ENCODE assay signal across 16 cellular contexts in genomic region chr12:124046206-124046740, GRCh38.
"Had no signal": no experiment of that assay in that cellular context is flagged by ENCODE, and none has a peak within 500 bp of the region (broad histone marks: within the 10 kb centered on the region; RNA-seq: fewer than 3 reads in every experiment).

No MANE protein-coding gene starts in this region.

- DNase-seq: activated CD4-positive, alpha-beta T cell treated with anti-CD3 and anti-CD28 coated beads, Interleukin-2, amount 10 ng/mL, durations not matched to agents 24 days and 14 days; activated CD8-positive, alpha-beta memory T cell treated with anti-CD3 and anti-CD28 coated beads, Interleukin-2, amount 50 U/mL, for 4 hours; activated CD8-positive, alpha-beta T cell treated with anti-CD3 and anti-CD28 coated beads, Interleukin-2, amount 10 ng/mL, durations not matched to agents 7 days and 5 days; activated effector memory CD4-positive, alpha-beta T cell treated with anti-CD3 and anti-CD28 coated beads, Interleukin-2, amount 50 U/mL, for 16 hours; activated T-cell treated with anti-CD3 and anti-CD28 coated beads, Interleukin-2, amount 50 U/mL, for 48 hours; brain microvascular endothelial cell; kidney glomerular epithelial cell; naive B cell; retina; stimulated activated naive CD4-positive, alpha-beta T cell treated with Interleukin-2 at 50 U/mL for 16 hours; T-helper 17 cell; upper lobe of left lung had no signal

- H3K27ac Mint-ChIP-seq: activated CD4-positive, alpha-beta T cell treated with anti-CD3 and anti-CD28 coated beads, Interleukin-2, amount 10 ng/mL, durations not matched to agents 24 days and 14 days; activated CD8-positive, alpha-beta T cell treated with anti-CD3 and anti-CD28 coated beads, Interleukin-2, amount 10 ng/mL, durations not matched to agents 7 days and 5 days; activated naive CD8-positive, alpha-beta T cell; naive B cell; T-helper 17 cell had no signal

- FAIRE-seq: endometrium had no signal

- H3K27me3 ChIP-seq: esophagus muscularis mucosa, neutrophil, upper lobe of left lung had no signal

- H3K27me3 Mint-ChIP-seq: activated CD4-positive, alpha-beta T cell treated with anti-CD3 and anti-CD28 coated beads, Interleukin-2, amount 10 ng/mL, durations not matched to agents 24 days and 14 days; activated naive CD8-positive, alpha-beta T cell; naive B cell had no signal

- H3K27ac ChIP-seq: brain microvascular endothelial cell, esophagus muscularis mucosa, neutrophil, upper lobe of left lung had no signal

- H3K4me3 ChIP-seq: esophagus muscularis mucosa, upper lobe of left lung had no signal

- H3K4me1 ChIP-seq: upper lobe of left lung had no signal

- H3K36me3 ChIP-seq: brain microvascular endothelial cell, esophagus muscularis mucosa, neutrophil, upper lobe of left lung had no signal

- H3K4me3 Mint-ChIP-seq: activated CD4-positive, alpha-beta T cell treated with anti-CD3 and anti-CD28 coated beads, Interleukin-2, amount 10 ng/mL, durations not matched to agents 24 days and 14 days; activated CD8-positive, alpha-beta T cell treated with anti-CD3 and anti-CD28 coated beads, Interleukin-2, amount 10 ng/mL, durations not matched to agents 7 days and 5 days; activated naive CD8-positive, alpha-beta T cell; naive B cell; T-helper 17 cell had no signal

- ATAC-seq: activated CD8-positive, alpha-beta T cell treated with anti-CD3 and anti-CD28 coated beads, Interleukin-2, amount 10 ng/mL, durations not matched to agents 7 days and 5 days; T-helper 17 cell had no signal

- H3K9me3 ChIP-seq: neutrophil had no signal

- H3K4me1 Mint-ChIP-seq: naive B cell had no signal
